In the genomic region with DNA sequence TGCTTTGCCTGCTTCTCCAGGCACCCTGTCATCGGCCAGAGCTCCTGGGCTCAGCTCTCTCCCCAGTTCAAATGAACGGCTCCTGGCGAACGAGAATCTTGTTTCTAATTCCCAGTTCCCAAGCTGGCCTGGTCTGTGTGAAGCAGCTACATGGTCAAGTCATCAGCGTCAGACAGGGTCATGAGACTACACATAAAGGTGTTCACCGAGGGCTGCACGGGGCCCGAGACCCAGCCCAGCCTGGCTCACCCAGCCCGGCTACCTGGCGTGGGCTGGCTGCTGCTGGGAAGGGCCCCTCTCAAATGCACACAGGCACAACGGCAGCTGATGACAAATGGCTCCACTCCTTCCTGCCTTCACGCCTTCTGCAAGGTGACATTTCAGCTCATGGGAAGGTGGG, we compare ENCODE assay signal across 18 cellular contexts. TPM values are rescaled to one million over a fixed set of nuclear protein-coding genes. Genes with fewer than 3 reads are reported as not detected.
DNase-seq lines count a peak whose midpoint lies in the region; ATAC-seq, FAIRE-seq and TF ChIP-seq lines count a peak whose summit lies in the region.
"Had no signal": no experiment of that assay in that cellular context is flagged by ENCODE, and none has a peak within 500 bp of the region (broad histone marks: within the 10 kb centered on the region; RNA-seq: fewer than 3 reads in every experiment).

No MANE protein-coding gene starts in this region.

- H3K27me3 Mint-ChIP-seq in activated T-cell treated with anti-CD3 and anti-CD28 coated beads, Interleukin-2, amount 50 U/mL, for 72 hours (ENCODE audit: low read depth): no peaks in the 10 kb centered on the region

- ATAC-seq in right cardiac atrium (no peak), GM19035 (IDR thresholded peaks at IDR 0.05; ENCODE audit: unreplicated experiment) (no peak)
- no peak for ATAC-seq in activated T-cell treated with anti-CD3 and anti-CD28 coated beads, Interleukin-2, amount 50 U/mL, for 72 hours (replicated peaks in 1 of 2)

- TF ChIP-seq CTCF in kidney (IDR thresholded peaks at IDR 0.05; ENCODE audit: borderline replicate concordance, extremely low read depth, insufficient read depth) (no peak), spleen (IDR thresholded peaks at IDR 0.05 in 8 of 11, conservative IDR thresholded peaks at IDR 0.05 in 3 of 11) (no peak)

- H3K9me3 ChIP-seq in right cardiac atrium (ENCODE audit: control insufficient read depth, low read length): peaks cover 2% of the 10 kb centered on the region
- H3K9me3 ChIP-seq in kidney (ENCODE audit: control insufficient read depth in 1 of 2, low read length in 2 of 2): no peaks in the 10 kb centered on the region
- peaks cover 0 to 23% (median 16%) of the 10 kb centered on the region in 8 donors for H3K9me3 ChIP-seq in spleen

- no peaks in the 10 kb centered on the region for H3K27me3 ChIP-seq in right cardiac atrium (ENCODE audit: control insufficient read depth, insufficient read depth)
- peaks cover 0 to 39% (median 0%) of the 10 kb centered on the region in 7 donors for H3K27me3 ChIP-seq in spleen (replicated peaks in 1 of 7)

- no peak overlapping the region for H3K4me3 Mint-ChIP-seq in activated T-cell treated with anti-CD3 and anti-CD28 coated beads, Interleukin-2, amount 50 U/mL, for 72 hours
- H3K4me3 Mint-ChIP-seq: B cell; CD4-positive, alpha-beta T cell had no signal

- TF ChIP-seq POLR2A in spleen (IDR thresholded peaks at IDR 0.05): no peak

- H3K9me3 Mint-ChIP-seq in activated T-cell treated with anti-CD3 and anti-CD28 coated beads, Interleukin-2, amount 50 U/mL, for 72 hours: peaks cover 2 to 4% of the 10 kb centered on the region in 2 donors

- H3K4me3 ChIP-seq in right cardiac atrium (ENCODE audit: low read length): no peak overlapping the region
- no peak overlapping the region for H3K4me3 ChIP-seq in kidney (ENCODE audit: low read length in 2 of 2)
- H3K4me3 ChIP-seq in spleen: no peak overlapping the region
- H3K4me3 ChIP-seq: HAP-1 had no signal

- H3K4me1 Mint-ChIP-seq in activated T-cell treated with anti-CD3 and anti-CD28 coated beads, Interleukin-2, amount 50 U/mL, for 72 hours (ENCODE audit: low read depth): no peaks in the 10 kb centered on the region
- H3K4me1 Mint-ChIP-seq: B cell had no signal

- H3K4me1 ChIP-seq in right cardiac atrium (ENCODE audit: control insufficient read depth, insufficient read depth, low read length) (peaks cover under 1% of the 10 kb centered on the region), kidney (ENCODE audit: control insufficient read depth in 1 of 2, insufficient read depth in 1 of 2, low read depth in 1 of 2, low read length in 2 of 2) (peaks cover 9 to 14% of the 10 kb centered on the region in 2 donors), spleen (peaks cover 0 to 11% (median 2%) of the 10 kb centered on the region in 6 donors)
- H3K4me1 ChIP-seq: HAP-1 had no signal

- H3K27ac Mint-ChIP-seq in activated T-cell treated with anti-CD3 and anti-CD28 coated beads, Interleukin-2, amount 50 U/mL, for 72 hours: no peak overlapping the region
- H3K27ac Mint-ChIP-seq: B cell; CD4-positive, alpha-beta T cell had no signal

- no peak for FAIRE-seq in kidney (lab: Jason Lieb, UNC)
- FAIRE-seq: A204.1, G401.6, GM12891, GM19239 had no signal

- peaks cover 0 to 4% of the 10 kb centered on the region in 2 donors for H3K36me3 Mint-ChIP-seq in activated T-cell treated with anti-CD3 and anti-CD28 coated beads, Interleukin-2, amount 50 U/mL, for 72 hours (ENCODE audit: insufficient read depth in 2 of 2)

- no peak overlapping the region for H3K9ac ChIP-seq in kidney (ENCODE audit: low read length in 2 of 2)

- H3K36me3 ChIP-seq in kidney (ENCODE audit: control insufficient read depth in 1 of 2, insufficient read depth in 2 of 2, low read length in 2 of 2): no peaks in the 10 kb centered on the region
- H3K36me3 ChIP-seq in spleen: no peaks in the 10 kb centered on the region
- H3K36me3 ChIP-seq: HAP-1 had no signal

- DNase-seq in right cardiac atrium: peak in 1 of 3 donors; percentile 24
- no peak for DNase-seq in cardiac septum (ENCODE audit: low spot score)
- DNase-seq in kidney: peak; percentile 33
- DNase-seq in spleen: peak; percentile 19
- DNase-seq in activated T-cell treated with anti-CD3 and anti-CD28 coated beads, Interleukin-2, amount 50 U/mL, for 72 hours: no peak
- no peak for DNase-seq in DMS 273 treated with DMSO at 0.1 percent for 48 hours (lab: John Stamatoyannopoulos, UW)
- DNase-seq: C1 segment of cervical spinal cord; Calu3; CD4-positive, alpha-beta T cell; DMS79; GOT3 had no signal

- H3K27ac ChIP-seq in right cardiac atrium (ENCODE audit: low read length) (peak overlapping the region; percentile 6), kidney (ENCODE audit: low read depth in 2 of 2, low read length in 2 of 2) (no peak overlapping the region), spleen (no peak overlapping the region)

- 81% methylated on average over 12 of the region's 12 CpGs for whole genome bisulfite sequencing in right cardiac atrium
- WGBS in spleen, 5 donors: 83 to 100% (median 86%) methylated on average over 5 to 12 of the region's 12 CpGs

- intact Hi-C loops in right cardiac atrium (cut with DNase I) (no loop called here), cardiac septum (cut with DNase I) (no loop called here), kidney (cut with DNase I) (no loop called here), spleen (cut with DNase I; ENCODE audit: low total_unique reads) (no loop called here)

RNA-seq across cellular contexts. Expression of gene CELSR1, which starts 14.6 kb away (rescaled TPM):
- total RNA-seq in right cardiac atrium: 1 to 10 TPM; 5.5 to 7.9 (median 6.5) TPM
- 5.6 TPM for polyA plus RNA-seq in right cardiac atrium
- total RNA-seq in cardiac septum: 13.3 TPM
- 49.9 TPM for total RNA-seq in kidney
- polyA plus RNA-seq in kidney (ENCODE audit: insufficient read depth, low read depth, low replicate concordance): 15.7 TPM
- total RNA-seq in spleen: 10 to 100 TPM in 2 of 7 donors, 1 to 10 TPM in 5; 4.3 to 12.7 (median 8.0) TPM
- 10 to 100 TPM in 2 of 3 donors, 1 to 10 TPM in 1; 8.2 to 13.1 (median 11.4) TPM for polyA plus RNA-seq in spleen
- 1 to 10 TPM in 1 of 2 donors, under 1 TPM in 1; 0.83 to 1.3 TPM for total RNA-seq in activated T-cell treated with anti-CD3 and anti-CD28 coated beads, Interleukin-2, amount 50 U/mL, for 72 hours

Comparison
In these comparisons a context has a peak if more than half of its experiments do, and no peak if none do; other contexts are left out.
1. DNase-seq: peak in kidney (single experiment) and spleen (single experiment); none in cardiac septum (single experiment), activated T-cell treated with anti-CD3 and anti-CD28 coated beads, Interleukin-2, amount 50 U/mL, for 72 hours (0 of 2) and DMS 273 treated with DMSO at 0.1 percent for 48 hours (single experiment).